Comparison of ENCODE assay signal across 10 cellular contexts in the genomic region with DNA sequence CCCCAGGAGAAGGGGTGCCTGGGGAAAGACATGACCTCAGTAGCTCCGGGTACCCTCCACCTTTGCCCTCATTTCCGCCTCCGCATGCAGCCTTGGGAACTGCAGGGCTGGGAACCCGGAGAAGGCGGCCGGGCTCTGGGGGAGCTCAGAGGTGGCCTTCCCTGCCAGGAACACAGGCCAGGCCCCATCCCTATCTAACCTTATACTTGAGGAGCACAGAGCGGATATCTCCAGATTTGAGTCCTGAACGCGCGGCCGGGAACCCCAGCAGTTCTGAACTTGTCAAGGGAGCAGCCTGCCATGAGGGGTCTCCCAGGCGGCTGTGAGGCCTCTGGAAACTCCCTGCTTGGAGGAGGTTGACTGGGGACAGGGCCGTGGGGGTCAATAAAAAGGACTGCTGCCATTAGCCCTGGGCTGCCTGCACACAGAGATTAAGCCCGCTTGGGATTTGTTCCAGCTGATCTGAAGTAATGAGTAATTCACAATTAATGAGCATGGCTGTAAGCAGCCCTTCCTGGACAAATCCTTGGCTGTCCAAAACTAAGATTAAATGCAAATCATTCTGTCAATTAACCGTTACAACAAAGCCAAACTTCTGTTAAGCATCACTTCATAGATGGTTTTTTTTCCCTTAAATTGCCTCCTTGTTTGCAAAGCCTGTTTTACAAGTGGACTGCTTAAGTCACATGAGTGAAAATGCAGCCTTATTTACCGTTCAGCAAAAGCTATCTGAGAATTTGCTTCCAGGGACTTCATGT. TPM values are rescaled to one million over a fixed set of nuclear protein-coding genes. Genes with fewer than 3 reads are reported as not detected.
DNase-seq lines count a peak whose midpoint lies in the region; ATAC-seq and TF ChIP-seq lines count a peak whose summit lies in the region.
"Had no signal": no experiment of that assay in that cellular context is flagged by ENCODE, and none has a peak within 500 bp of the region (broad histone marks: within the 10 kb centered on the region; RNA-seq: fewer than 3 reads in every experiment).

No MANE protein-coding gene starts in this region.

- TF ChIP-seq CTCF in sigmoid colon (IDR thresholded peaks at IDR 0.05), result no peak

- CTCF ChIA-PET in activated CD4-positive, alpha-beta memory T cell treated with anti-CD3 and anti-CD28 coated beads, Interleukin-2, amount 10 ng/mL, durations not matched to agents 7 days and 5 days (lab: Charles Lee), result interaction anchor here (1.0 kb wide), 1 partner anchor 21 kb away, joined by 3 read pairs; no protein-coding TSS in a partner anchor

- peak overlapping the region; percentile 91 for H3K27ac Mint-ChIP-seq in activated CD4-positive, alpha-beta memory T cell treated with anti-CD3 and anti-CD28 coated beads, Interleukin-2, amount 10 ng/mL, durations not matched to agents 7 days and 5 days

- H3K9me3 Mint-ChIP-seq in activated CD4-positive, alpha-beta memory T cell treated with anti-CD3 and anti-CD28 coated beads, Interleukin-2, amount 10 ng/mL, durations not matched to agents 7 days and 5 days, result no peaks in the 10 kb centered on the region

- intact Hi-C loops in left cardiac atrium (cut with DNase I) (no loop called here), sigmoid colon (cut with DNase I) (loop anchor here (10.0 kb wide), 1 partner anchor 178 kb away; no protein-coding TSS in a partner anchor)

- DNase-seq in D341Med (ENCODE audit: low spot score) (peak; percentile 60), left cardiac atrium (peak; percentile 43), sigmoid colon (peak; percentile 70), UCSD-AML1 (lab: John Stamatoyannopoulos, UW; ENCODE audit: unreplicated experiment) (no peak), nucleus accumbens (lab: John Stamatoyannopoulos, UW) (no peak), HPDE6-E6E7 (ENCODE audit: extremely low spot score) (no peak)
- peak; percentile 16 for DNase-seq in activated CD4-positive, alpha-beta memory T cell treated with anti-CD3 and anti-CD28 coated beads, Interleukin-2, amount 10 ng/mL, durations not matched to agents 7 days and 5 days
- DNase-seq: activated CD4-positive, alpha-beta T cell treated with anti-CD3 and anti-CD28 coated beads, Interleukin-2, amount 50 U/mL, for 4 hours; NCI-H2081 treated with DMSO at 0.1 percent for 48 hours had no signal

- H3K27me3 ChIP-seq in sigmoid colon, result no peaks in the 10 kb centered on the region

- TF ChIP-seq EP300 in sigmoid colon (IDR thresholded peaks at IDR 0.05), result no peak

- no peak overlapping the region for H3K4me3 Mint-ChIP-seq in activated CD4-positive, alpha-beta memory T cell treated with anti-CD3 and anti-CD28 coated beads, Interleukin-2, amount 10 ng/mL, durations not matched to agents 7 days and 5 days

- H3K4me3 ChIP-seq in sigmoid colon, result no peak overlapping the region

- POLR2A ChIA-PET in activated CD4-positive, alpha-beta memory T cell treated with anti-CD3 and anti-CD28 coated beads, Interleukin-2, amount 10 ng/mL, durations not matched to agents 7 days and 5 days (lab: Charles Lee), result interaction anchor here (1.0 to 1.4 kb wide), 2 partner anchors 11 to 19 kb away, joined by 3 to 4 read pairs; no protein-coding TSS in a partner anchor

- H3K27ac ChIP-seq in sigmoid colon, result peak overlapping the region; percentile 32 to 61 (median 46)

- H3K36me3 Mint-ChIP-seq in activated CD4-positive, alpha-beta memory T cell treated with anti-CD3 and anti-CD28 coated beads, Interleukin-2, amount 10 ng/mL, durations not matched to agents 7 days and 5 days (ENCODE audit: low read depth), result peaks cover 3% of the 10 kb centered on the region

- WGBS in sigmoid colon, 2 donors, result 78 to 79% methylated on average over 16 of the region's 16 CpGs

- no peaks in the 10 kb centered on the region for H3K27me3 Mint-ChIP-seq in activated CD4-positive, alpha-beta memory T cell treated with anti-CD3 and anti-CD28 coated beads, Interleukin-2, amount 10 ng/mL, durations not matched to agents 7 days and 5 days

- no peaks in the 10 kb centered on the region for H3K9me3 ChIP-seq in sigmoid colon

- no peak for TF ChIP-seq POLR2A in sigmoid colon (IDR thresholded peaks at IDR 0.05)

- H3K36me3 ChIP-seq in sigmoid colon, result no peaks in the 10 kb centered on the region

- peaks cover 0 to 23% (median 15%) of the 10 kb centered on the region in 4 donors for H3K4me1 ChIP-seq in sigmoid colon

- ATAC-seq in left cardiac atrium (no peak), GM21723 (IDR thresholded peaks at IDR 0.05; ENCODE audit: unreplicated experiment) (no peak)

- H3K4me1 Mint-ChIP-seq in activated CD4-positive, alpha-beta memory T cell treated with anti-CD3 and anti-CD28 coated beads, Interleukin-2, amount 10 ng/mL, durations not matched to agents 7 days and 5 days, result peaks cover 49% of the 10 kb centered on the region

RNA-seq across cellular contexts. Expression of a gene that starts 26.2 kb away (rescaled TPM):
- 10 to 100 TPM; 27.3 to 28.1 TPM for total RNA-seq in activated CD4-positive, alpha-beta memory T cell treated with anti-CD3 and anti-CD28 coated beads, Interleukin-2, amount 10 ng/mL, durations not matched to agents 7 days and 5 days
- total RNA-seq in left cardiac atrium, result 10 to 100 TPM; 50.4 to 84.4 TPM
- total RNA-seq in sigmoid colon, result 10 to 100 TPM; 26.8 to 53.6 (median 29.8) TPM
- 100 to 1,000 TPM in 1 of 3 donors, 10 to 100 TPM in 2; 93.1 to 116 (median 99.6) TPM for polyA plus RNA-seq in sigmoid colon

Comparison
In these comparisons a context has a peak if more than half of its experiments do, and no peak if none do; other contexts are left out.
1. DNase-seq: peak in D341Med (single experiment), activated CD4-positive, alpha-beta memory T cell treated with anti-CD3 and anti-CD28 coated beads, Interleukin-2, amount 10 ng/mL, durations not matched to agents 7 days and 5 days (single experiment), left cardiac atrium (single experiment) and sigmoid colon (single experiment); none in UCSD-AML1 (single experiment), nucleus accumbens (0 of 56) and HPDE6-E6E7 (single experiment).